ENCODE assay signal across 14 cellular contexts in genomic region chr2:39839261-39839848, GRCh38.
DNase-seq lines count a peak whose midpoint lies in the region; ATAC-seq, FAIRE-seq and TF ChIP-seq lines count a peak whose summit lies in the region.
"Had no signal": no experiment of that assay in that cellular context is flagged by ENCODE, and none has a peak within 500 bp of the region (broad histone marks: within the 10 kb centered on the region; RNA-seq: fewer than 3 reads in every experiment).

No MANE protein-coding gene starts in this region.

- peaks cover 6% of the 10 kb centered on the region; the same call in 2 of the 3 replicates for H3K4me1 Mint-ChIP-seq in GM23338
- H3K4me1 Mint-ChIP-seq: CD14-positive monocyte, T-cell had no signal

- in situ Hi-C loops in GM12878 (cut with MboI) = no loop called here

- H3K79me2 ChIP-seq in GM23338 (replicated peaks; ENCODE audit: insufficient read depth) (no peaks in the 10 kb centered on the region), GM12878 (ENCODE audit: control insufficient read depth, insufficient read depth, low read length) (no peaks in the 10 kb centered on the region)

- H3F3A ChIP-seq in GM23338 (replicated peaks; ENCODE audit: low read depth) = no peaks in the 10 kb centered on the region

- no peak overlapping the region for H2BK15ac ChIP-seq in neuronal stem cell (ENCODE audit: low read length)

- no peaks in the 10 kb centered on the region for H3K79me1 ChIP-seq in neuronal stem cell (ENCODE audit: low read depth, low read length)

- no peak overlapping the region for H3K23ac ChIP-seq in neuronal stem cell (ENCODE audit: low read depth, low read length, poor library complexity)

- no TSS peak for BruUV-seq in GM12878 (replicated peaks; lab: Mats Ljungman, UMichigan)

- H3K18ac ChIP-seq in neuronal stem cell (ENCODE audit: low read length) = peak overlapping the region; percentile 7

- H3K9me3 Mint-ChIP-seq in GM23338 = peaks cover 14% of the 10 kb centered on the region

- H3K27me3 ChIP-seq in GM23338 (ENCODE audit: insufficient read depth) (no peaks in the 10 kb centered on the region), GM12878 (replicated peaks in 1 of 2; ENCODE audit: control insufficient read depth in 2 of 2, insufficient read depth in 2 of 2, low read length in 1 of 2) (no peaks in the 10 kb centered on the region), neuronal stem cell (ENCODE audit: control insufficient read depth in 3 of 3, insufficient read depth in 3 of 3, low read depth in 1 of 3, low read length in 3 of 3) (no peaks in the 10 kb centered on the region)

- 41% methylated on average over 5 of the region's 5 CpGs for WGBS in GM12878 (ENCODE audit: insufficient coverage, insufficient replicate concordance, low lambda C conversion rate, missing lambda C conversion rate)
- no CpG with 5 or more reads among the region's 5 CpGs for WGBS in neuronal stem cell (ENCODE audit: extremely low coverage in 2 of 2, insufficient read length in 2 of 2, insufficient replicate concordance in 1 of 2), 2 donors

- H3K4me1 ChIP-seq in GM23338 (ENCODE audit: insufficient read depth) (no peaks in the 10 kb centered on the region), GM12878 (ENCODE audit: control insufficient read depth, insufficient read depth, low read length) (no peaks in the 10 kb centered on the region), neuronal stem cell (ENCODE audit: control insufficient read depth in 2 of 2, insufficient read depth in 1 of 2, low read depth in 1 of 2, low read length in 2 of 2) (no peaks in the 10 kb centered on the region)
- H3K4me1 ChIP-seq: Caco-2 had no signal

- no peak overlapping the region for H2BK12ac ChIP-seq in neuronal stem cell (ENCODE audit: low read length)

- H3K27ac ChIP-seq in GM23338 (ENCODE audit: low read depth) (no peak overlapping the region), GM12878 (ENCODE audit: control insufficient read depth, insufficient read depth) (no peak overlapping the region), neuronal stem cell (replicated peaks; ENCODE audit: low read length) (no peak overlapping the region)
- H3K27ac ChIP-seq: 22Rv1 had no signal

- no peak overlapping the region for H2AK5ac ChIP-seq in neuronal stem cell (ENCODE audit: low read depth, low read length)

- H4K91ac ChIP-seq in neuronal stem cell (ENCODE audit: low read depth, low read length, poor library complexity) = no peak overlapping the region

- no peak for FAIRE-seq in GM12878 (lab: Jason Lieb, UNC)

- H3K14ac ChIP-seq in neuronal stem cell (ENCODE audit: low read length) = no peak overlapping the region

- H3K4me3 ChIP-seq in GM23338 (no peak overlapping the region), GM12878 (no peak overlapping the region), neuronal stem cell (ENCODE audit: low read length in 2 of 2) (no peak overlapping the region)

- H3K9me3 ChIP-seq in GM12878 (replicated peaks; ENCODE audit: control insufficient read depth, insufficient read depth, low read length) (no peaks in the 10 kb centered on the region), neuronal stem cell (replicated peaks in 1 of 2; ENCODE audit: control insufficient read depth in 2 of 2, insufficient read depth in 1 of 2, low read depth in 1 of 2, low read length in 2 of 2) (peaks cover 0 to 14% of the 10 kb centered on the region in 2 donors)

- POLR2A ChIA-PET in GM12878 (lab: Charles Lee) = no interaction called here

- peak overlapping the region; percentile 70; the same call in 1 of the 2 replicates for H2AFZ ChIP-seq in GM23338
- H2AFZ ChIP-seq in GM12878 (ENCODE audit: control insufficient read depth, low read depth, low read length) = peak overlapping the region; percentile 5; the same call in 1 of the 2 replicates
- H2AFZ ChIP-seq in neuronal stem cell (ENCODE audit: low read length) = peak overlapping the region; percentile 5

- ATAC-seq in GM23338 = no peak
- peak; percentile 37 for ATAC-seq in GM12878
- ATAC-seq in HG02970 (IDR thresholded peaks at IDR 0.05; ENCODE audit: low FRiP score, unreplicated experiment) = no peak
- no peak for ATAC-seq in GM21423 (IDR thresholded peaks at IDR 0.05; ENCODE audit: unreplicated experiment)
- ATAC-seq: T-cell had no signal

- SMC1A ChIA-PET in GM12878 (lab: Charles Lee; ENCODE audit: uncharacterized antibody, unreplicated experiment) = no interaction called here

- CTCF ChIA-PET in GM12878 (lab: Yijun Ruan, JAX) = no interaction called here

- H3K27me3 Mint-ChIP-seq in GM23338 (ENCODE audit: insufficient read depth, low read depth, poor library complexity) = peaks cover 3% of the 10 kb centered on the region

- H3K27ac Mint-ChIP-seq in GM23338 = no peak overlapping the region
- H3K27ac Mint-ChIP-seq: CD14-positive monocyte, T-cell had no signal

- no peak overlapping the region for H3K4ac ChIP-seq in neuronal stem cell (ENCODE audit: low read length)

- no peak overlapping the region for H4K8ac ChIP-seq in neuronal stem cell (ENCODE audit: low read depth, low read length)

- H3K36me3 Mint-ChIP-seq in GM23338 (ENCODE audit: low read depth) = peaks cover 10% of the 10 kb centered on the region
- H3K36me3 Mint-ChIP-seq: CD14-positive monocyte, T-cell had no signal

- H3K4me2 ChIP-seq in GM23338 (no peak overlapping the region), GM12878 (ENCODE audit: control insufficient read depth, insufficient read depth) (no peak overlapping the region), neuronal stem cell (ENCODE audit: insufficient read depth, low read length, poor library complexity, severe bottlenecking) (no peak overlapping the region)

- H2BK5ac ChIP-seq in neuronal stem cell (ENCODE audit: low read length) = no peak overlapping the region

- no peak overlapping the region for H2BK120ac ChIP-seq in neuronal stem cell (ENCODE audit: low read depth, low read length)

- no peaks in the 10 kb centered on the region for H4K20me1 ChIP-seq in GM23338 (replicated peaks; ENCODE audit: insufficient read depth)
- no peaks in the 10 kb centered on the region for H4K20me1 ChIP-seq in GM12878 (ENCODE audit: control insufficient read depth, insufficient read depth)

- RAD21 ChIA-PET in GM12878 (lab: Charles Lee; ENCODE audit: unreplicated experiment) = interaction anchor here (0.7 kb wide), 1 partner anchor 16 kb away, joined by 3 read pairs; no protein-coding TSS in a partner anchor

- no peak overlapping the region for H3K4me3 Mint-ChIP-seq in GM23338
- H3K4me3 Mint-ChIP-seq: CD14-positive monocyte, T-cell had no signal

- no peaks in the 10 kb centered on the region for H3K36me3 ChIP-seq in GM23338 (ENCODE audit: insufficient read depth)
- H3K36me3 ChIP-seq in GM12878 (ENCODE audit: control insufficient read depth in 2 of 2, insufficient read depth in 2 of 2, low read length in 1 of 2) = no peaks in the 10 kb centered on the region
- H3K36me3 ChIP-seq in neuronal stem cell (replicated peaks in 1 of 2; ENCODE audit: control insufficient read depth in 2 of 2, insufficient read depth in 2 of 2, low read length in 2 of 2) = no peaks in the 10 kb centered on the region

- no peak for TF ChIP-seq RAD21 in GM12878 (IDR thresholded peaks at IDR 0.05; ENCODE audit: insufficient read depth, low read depth, low read length)

- no peak for TF ChIP-seq POLR2A in GM12878 (IDR thresholded peaks at IDR 0.05; ENCODE audit: low read depth, low read length)

- H3K9ac ChIP-seq in GM12878 (ENCODE audit: control insufficient read depth, insufficient read depth, low read length) (no peak overlapping the region), neuronal stem cell (ENCODE audit: low read depth, low read length, poor library complexity) (no peak overlapping the region)

- DNase-seq in DMS53 (lab: John Stamatoyannopoulos, UW) (peak; percentile 53), DMS53 treated with DMSO at 0.1 percent for 48 hours (lab: John Stamatoyannopoulos, UW; ENCODE audit: unreplicated experiment) (no peak), GM23338 (ENCODE audit: low spot score) (no peak), GM12878 (ENCODE audit: low read depth, low spot score) (no peak), neuronal stem cell (ENCODE audit: low spot score) (no peak), COLO668 (lab: John Stamatoyannopoulos, UW; ENCODE audit: unreplicated experiment) (no peak)
- DNase-seq: Caco-2, NCI-H2029, NCI-H2171 treated with DMSO at 0.1 percent for 48 hours, T-cell had no signal

- H3K9me2 ChIP-seq in GM23338 (ENCODE audit: insufficient read depth) = peaks cover 4% of the 10 kb centered on the region; the same call in 1 of the 2 replicates

- intact Hi-C loops in GM12878 (cut with micrococcal nuclease; ENCODE audit: unreplicated experiment) = no loop called here

- no peak for TF ChIP-seq EP300 in GM12878 (IDR thresholded peaks at IDR 0.05; ENCODE audit: borderline replicate concordance in 1 of 2, control insufficient read depth in 1 of 2, low read depth in 2 of 2, low read length in 2 of 2)

- TF ChIP-seq CTCF in GM23338 (conservative IDR thresholded peaks at IDR 0.05; ENCODE audit: low read depth in 2 of 2) (no peak), GM12878 (IDR thresholded peaks at IDR 0.05 in 2 of 3, conservative IDR thresholded peaks at IDR 0.05 in 1 of 3; ENCODE audit: control insufficient read depth in 2 of 3, extremely low read depth in 1 of 3, insufficient read depth in 1 of 3, low read depth in 3 of 3, low read length in 3 of 3) (no peak)

TF ChIP-seq in GM23338, 12 proteins besides CTCF, POLR2A, EP300 and RAD21 (continues in another document):
- TF ChIP-seq JUNB (IDR thresholded peaks at IDR 0.05; ENCODE audit: unreplicated experiment) = no peak
- TF ChIP-seq, protein P1, sequence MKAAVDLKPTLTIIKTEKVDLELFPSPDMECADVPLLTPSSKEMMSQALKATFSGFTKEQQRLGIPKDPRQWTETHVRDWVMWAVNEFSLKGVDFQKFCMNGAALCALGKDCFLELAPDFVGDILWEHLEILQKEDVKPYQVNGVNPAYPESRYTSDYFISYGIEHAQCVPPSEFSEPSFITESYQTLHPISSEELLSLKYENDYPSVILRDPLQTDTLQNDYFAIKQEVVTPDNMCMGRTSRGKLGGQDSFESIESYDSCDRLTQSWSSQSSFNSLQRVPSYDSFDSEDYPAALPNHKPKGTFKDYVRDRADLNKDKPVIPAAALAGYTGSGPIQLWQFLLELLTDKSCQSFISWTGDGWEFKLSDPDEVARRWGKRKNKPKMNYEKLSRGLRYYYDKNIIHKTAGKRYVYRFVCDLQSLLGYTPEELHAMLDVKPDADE (IDR thresholded peaks at IDR 0.05) = no peak
- no peak for TF ChIP-seq EZH2 (IDR thresholded peaks at IDR 0.05; ENCODE audit: low read depth, unreplicated experiment)

TF ChIP-seq in GM12878, 131 proteins besides CTCF, POLR2A, EP300 and RAD21:
- TF ChIP-seq SRF (IDR thresholded peaks at IDR 0.05; ENCODE audit: low read depth in 2 of 2, low read length in 2 of 2) (peak in 1 of 2 experiments; percentile 29; a peak in 1 of 4 replicates), POLR2AphosphoS5 (IDR thresholded peaks at IDR 0.05; ENCODE audit: low read length) (no peak), JUNB (IDR thresholded peaks at IDR 0.05) (no peak)

Comparison
In these comparisons a context has a peak if more than half of its experiments do, and no peak if none do; other contexts are left out.
1. H2AFZ ChIP-seq: peak in every context shown above with its lines; median percentile 70 in GM23338; 5 in GM12878; 5 in neuronal stem cell.